Comparison of ENCODE assay signal across 14 cellular contexts in genomic region chr2:143183804-143184463, GRCh38. TPM values are rescaled to one million over a fixed set of nuclear protein-coding genes. Genes with fewer than 3 reads are reported as not detected.
DNase-seq lines count a peak whose midpoint lies in the region; ATAC-seq and TF ChIP-seq lines count a peak whose summit lies in the region.
"Had no signal": no experiment of that assay in that cellular context is flagged by ENCODE, and none has a peak within 500 bp of the region (broad histone marks: within the 10 kb centered on the region; RNA-seq: fewer than 3 reads in every experiment).

No MANE protein-coding gene starts in this region.

- no peak for ATAC-seq in CD4-positive, CD25-positive, alpha-beta regulatory T cell (ENCODE audit: low read depth in 2 of 2)
- peak; percentile 91 for ATAC-seq in GM18861 (IDR thresholded peaks at IDR 0.05; ENCODE audit: unreplicated experiment)
- peak; percentile 90 for ATAC-seq in GM21619 (IDR thresholded peaks at IDR 0.05; ENCODE audit: unreplicated experiment)
- ATAC-seq in HG03354 (IDR thresholded peaks at IDR 0.05; ENCODE audit: poor library complexity, severe bottlenecking, unreplicated experiment), result peak; percentile 48
- no peak for ATAC-seq in activated CD8-positive, alpha-beta T cell treated with anti-CD3 and anti-CD28 coated beads for 36 hours
- ATAC-seq in HG03097 (IDR thresholded peaks at IDR 0.05; ENCODE audit: low FRiP score, unreplicated experiment), result no peak
- ATAC-seq: left cardiac atrium had no signal

- H3K9me3 ChIP-seq in CD4-positive, CD25-positive, alpha-beta regulatory T cell (ENCODE audit: control insufficient read depth in 2 of 2, low read length in 2 of 2), result peaks cover 5 to 7% of the 10 kb centered on the region in 2 experiments
- no peaks in the 10 kb centered on the region for H3K9me3 ChIP-seq in GM23248 (ENCODE audit: low read depth)
- H3K9me3 ChIP-seq in WERI-Rb-1 (ENCODE audit: severe bottlenecking), result peaks cover 7% of the 10 kb centered on the region
- H3K9me3 ChIP-seq: Peyer's patch had no signal

- WGBS in GM23248 (ENCODE audit: low coverage in 1 of 2, low lambda C conversion rate in 2 of 2, missing lambda C conversion rate in 2 of 2), 2 experiments, result 61 to 62% methylated on average over 5 of the region's 5 CpGs

- TF ChIP-seq CTCF in activated CD8-positive, alpha-beta T cell treated with anti-CD3 and anti-CD28 coated beads for 36 hours (IDR thresholded peaks at IDR 0.05), result no peak
- no peak for TF ChIP-seq CTCF in WERI-Rb-1 (IDR thresholded peaks at IDR 0.05; ENCODE audit: low read depth, low read length)

- CTCF ChIA-PET in activated CD8-positive, alpha-beta T cell treated with anti-CD3 and anti-CD28 coated beads for 36 hours (lab: Charles Lee), result interaction anchor here (0.8 to 2.0 kb wide), 7 partner anchors 10 to 50 kb away, joined by 3 to 6 read pairs (median 4); no protein-coding TSS in a partner anchor

- H3K27me3 Mint-ChIP-seq in CD4-positive, CD25-positive, alpha-beta regulatory T cell, result no peaks in the 10 kb centered on the region
- no peaks in the 10 kb centered on the region for H3K27me3 Mint-ChIP-seq in activated CD8-positive, alpha-beta T cell treated with anti-CD3 and anti-CD28 coated beads for 36 hours

- intact Hi-C loops in activated CD8-positive, alpha-beta T cell treated with anti-CD3 and anti-CD28 coated beads for 36 hours (cut with micrococcal nuclease), result no loop called here

- peaks cover 54 to 74% (median 62%) of the 10 kb centered on the region in 4 donors for H3K4me1 Mint-ChIP-seq in CD4-positive, CD25-positive, alpha-beta regulatory T cell
- peaks cover 48% of the 10 kb centered on the region for H3K4me1 Mint-ChIP-seq in activated CD8-positive, alpha-beta T cell treated with anti-CD3 and anti-CD28 coated beads for 36 hours (ENCODE audit: low read depth)
- H3K4me1 Mint-ChIP-seq: nephron had no signal

- in situ Hi-C loops in GM23248 (cut with MboI), result no loop called here

- H3F3A ChIP-seq in GM23248 (ENCODE audit: insufficient read depth), result no peaks in the 10 kb centered on the region

- H3K79me2 ChIP-seq in GM23248 (ENCODE audit: insufficient read depth), result no peaks in the 10 kb centered on the region

- peak overlapping the region; percentile 43 to 86 (median 71) for H3K27ac Mint-ChIP-seq in CD4-positive, CD25-positive, alpha-beta regulatory T cell
- H3K27ac Mint-ChIP-seq in activated CD8-positive, alpha-beta T cell treated with anti-CD3 and anti-CD28 coated beads for 36 hours, result no peak overlapping the region
- H3K27ac Mint-ChIP-seq: nephron had no signal

- H3K4me3 Mint-ChIP-seq in CD4-positive, CD25-positive, alpha-beta regulatory T cell, result peak overlapping the region in 2 of 4 donors; percentile 14 to 23
- no peak overlapping the region for H3K4me3 Mint-ChIP-seq in activated CD8-positive, alpha-beta T cell treated with anti-CD3 and anti-CD28 coated beads for 36 hours
- H3K4me3 Mint-ChIP-seq: nephron had no signal

- H3K36me3 ChIP-seq in CD4-positive, CD25-positive, alpha-beta regulatory T cell (ENCODE audit: control insufficient read depth, insufficient read depth, low read length), result peaks cover 16% of the 10 kb centered on the region
- H3K36me3 ChIP-seq in GM23248 (ENCODE audit: low read depth) (no peaks in the 10 kb centered on the region), WERI-Rb-1 (no peaks in the 10 kb centered on the region)
- H3K36me3 ChIP-seq: Peyer's patch had no signal

- H3K27ac ChIP-seq in CD4-positive, CD25-positive, alpha-beta regulatory T cell (ENCODE audit: insufficient read depth, low read length, poor library complexity, severe bottlenecking), result no peak overlapping the region
- H3K27ac ChIP-seq in GM23248, result no peak overlapping the region
- H3K27ac ChIP-seq in WERI-Rb-1, result no peak overlapping the region
- H3K27ac ChIP-seq: Peyer's patch, skin epidermis had no signal

- no peaks in the 10 kb centered on the region for H3K27me3 ChIP-seq in CD4-positive, CD25-positive, alpha-beta regulatory T cell (ENCODE audit: control insufficient read depth, insufficient read depth, low read length)
- H3K27me3 ChIP-seq in GM23248 (replicated peaks; ENCODE audit: insufficient read depth) (0 out of 2 replicates have a peak, but pooled peaks cover 9% of the 10 kb centered on the region), WERI-Rb-1 (ENCODE audit: insufficient read depth, low read depth, severe bottlenecking) (no peaks in the 10 kb centered on the region)
- H3K27me3 ChIP-seq: Peyer's patch had no signal

- no peak for DNase-seq in CD4-positive, CD25-positive, alpha-beta regulatory T cell
- DNase-seq in GM23248, result no peak
- DNase-seq in activated CD8-positive, alpha-beta T cell treated with anti-CD3 and anti-CD28 coated beads for 36 hours, result no peak
- no peak for DNase-seq in WERI-Rb-1
- DNase-seq: EL, left cardiac atrium, Peyer's patch, T-helper 9 cell had no signal

- peaks cover 38% of the 10 kb centered on the region for H3K36me3 Mint-ChIP-seq in CD4-positive, CD25-positive, alpha-beta regulatory T cell
- H3K36me3 Mint-ChIP-seq in activated CD8-positive, alpha-beta T cell treated with anti-CD3 and anti-CD28 coated beads for 36 hours (ENCODE audit: low read depth), result peaks cover 27% of the 10 kb centered on the region

- POLR2A ChIA-PET in activated CD8-positive, alpha-beta T cell treated with anti-CD3 and anti-CD28 coated beads for 36 hours (lab: Charles Lee), result no interaction called here

- no peak overlapping the region for H3K9ac ChIP-seq in GM23248

- H4K20me1 ChIP-seq in GM23248 (ENCODE audit: insufficient read depth), result no peaks in the 10 kb centered on the region

- H3K9me2 ChIP-seq in GM23248 (ENCODE audit: insufficient read depth), result no peaks in the 10 kb centered on the region

- peak overlapping the region; percentile 22 for H3K4me3 ChIP-seq in CD4-positive, CD25-positive, alpha-beta regulatory T cell (ENCODE audit: low read depth, low read length)
- H3K4me3 ChIP-seq in GM23248 (no peak overlapping the region), WERI-Rb-1 (ENCODE audit: low read depth, low read length) (no peak overlapping the region)
- H3K4me3 ChIP-seq: Peyer's patch, skin epidermis had no signal

- H2AFZ ChIP-seq in GM23248, result no peak overlapping the region

- H3K4me1 ChIP-seq in CD4-positive, CD25-positive, alpha-beta regulatory T cell (ENCODE audit: control insufficient read depth, insufficient read depth, low read length, poor library complexity, severe bottlenecking), result peaks cover 19% of the 10 kb centered on the region
- no peaks in the 10 kb centered on the region for H3K4me1 ChIP-seq in GM23248 (ENCODE audit: insufficient read depth)
- H3K4me1 ChIP-seq: Peyer's patch had no signal

- no peak overlapping the region for H3K4me2 ChIP-seq in GM23248 (ENCODE audit: unreplicated experiment)

- peaks cover 0 to 5% (median 0%) of the 10 kb centered on the region in 7 donors for H3K9me3 Mint-ChIP-seq in CD4-positive, CD25-positive, alpha-beta regulatory T cell
- peaks cover 6% of the 10 kb centered on the region for H3K9me3 Mint-ChIP-seq in activated CD8-positive, alpha-beta T cell treated with anti-CD3 and anti-CD28 coated beads for 36 hours

RNA-seq across cellular contexts. Expression of gene ARHGAP15, which starts 54.7 kb away (rescaled TPM):
- total RNA-seq in CD4-positive, CD25-positive, alpha-beta regulatory T cell, result 261 TPM
- polyA plus RNA-seq in CD4-positive, CD25-positive, alpha-beta regulatory T cell, result 100 to 1,000 TPM; 242 to 285 (median 260) TPM
- not detected in 2 replicates for total RNA-seq in GM23248 (2014; rRNA removed; shearing (Covaris generic))
- polyA plus RNA-seq in GM23248 (2016; fragmentation: Nextera tagmentation; extraction: Ambion mirVana), result 0.10 TPM in 1 of 2 replicates, not detected in the other
- total RNA-seq in activated CD8-positive, alpha-beta T cell treated with anti-CD3 and anti-CD28 coated beads for 36 hours, result 10 to 100 TPM; 71.3 to 72.8 TPM

Comparison
In these comparisons a context has a peak if more than half of its experiments do, and no peak if none do; other contexts are left out.
1. ATAC-seq: peak in GM18861 (single experiment), GM21619 (single experiment) and HG03354 (single experiment); none in CD4-positive, CD25-positive, alpha-beta regulatory T cell (0 of 2), activated CD8-positive, alpha-beta T cell treated with anti-CD3 and anti-CD28 coated beads for 36 hours (single experiment) and HG03097 (single experiment).
2. RNA of gene ARHGAP15, which starts 54.7 kb away (total RNA-seq): 261 TPM in CD4-positive, CD25-positive, alpha-beta regulatory T cell (single experiment) and 71.3 to 72.8 TPM in activated CD8-positive, alpha-beta T cell treated with anti-CD3 and anti-CD28 coated beads for 36 hours; not detected in GM23248; every median in the first group is over 10 times any median in the second.